14 cellular contexts compared by ENCODE assay signal in the genomic region with DNA sequence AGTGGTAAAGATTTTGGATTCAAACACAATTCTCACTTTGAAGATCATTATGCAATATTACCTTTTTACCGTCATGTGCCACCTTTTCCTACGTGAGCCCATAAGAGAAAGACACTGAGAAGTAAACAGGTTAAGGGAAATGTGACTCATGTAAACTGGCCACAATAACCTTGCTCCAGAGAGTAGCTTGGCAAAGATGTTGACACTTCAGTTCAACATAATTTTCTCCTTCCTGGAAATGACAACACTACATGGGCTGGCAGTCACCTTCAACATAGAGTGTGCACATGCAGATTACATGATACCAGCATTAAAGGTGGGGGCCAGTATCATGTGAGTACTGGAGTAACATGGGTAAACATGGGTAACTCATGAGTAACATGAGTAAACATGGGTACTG.
DNase-seq lines count a peak whose midpoint lies in the region; ATAC-seq and TF ChIP-seq lines count a peak whose summit lies in the region.
"Had no signal": no experiment of that assay in that cellular context is flagged by ENCODE, and none has a peak within 500 bp of the region (broad histone marks: within the 10 kb centered on the region; RNA-seq: fewer than 3 reads in every experiment).

No MANE protein-coding gene starts in this region.

- no peaks in the 10 kb centered on the region for H3F3A ChIP-seq in PC-3 (ENCODE audit: low read length, unreplicated experiment)

- ATAC-seq in PC-3 (peak; percentile 38), natural killer cell (peak in 2 of 3 donors; percentile 32 to 62), HG02610 (IDR thresholded peaks at IDR 0.05; ENCODE audit: unreplicated experiment) (no peak)
- peak; percentile 52 for ATAC-seq in effector memory CD8-positive, alpha-beta T cell (replicated peaks)
- ATAC-seq: naive thymus-derived CD8-positive, alpha-beta T cell had no signal

- H2AFZ ChIP-seq in PC-3 (ENCODE audit: low read length), result no peak overlapping the region

- DNase-seq in DMS153 (lab: John Stamatoyannopoulos, UW) (peak; percentile 21), DMS153 treated with DMSO at 0.1 percent for 48 hours (lab: John Stamatoyannopoulos, UW; ENCODE audit: unreplicated experiment) (no peak), PC-3 (peak; percentile 14), natural killer cell (no peak), Ammon's horn (ENCODE audit: low spot score) (no peak), HT-29 (ENCODE audit: low spot score) (no peak)
- no peak for DNase-seq in effector memory CD8-positive, alpha-beta T cell
- DNase-seq: activated B cell treated with CpG ODN at 0.5 μM for 24 hours; activated effector memory CD4-positive, alpha-beta T cell treated with anti-CD3 and anti-CD28 coated beads, Interleukin-2, amount 50 U/mL, for 16 hours; Caco-2; islet precursor cell; naive thymus-derived CD8-positive, alpha-beta T cell had no signal

- H3K27me3 Mint-ChIP-seq in effector memory CD8-positive, alpha-beta T cell, result no peaks in the 10 kb centered on the region
- H3K27me3 Mint-ChIP-seq in natural killer cell (ENCODE audit: low read depth in 2 of 2), result no peaks in the 10 kb centered on the region
- H3K27me3 Mint-ChIP-seq: activated B cell treated with CpG ODN at 0.5 μM for 24 hours; naive thymus-derived CD8-positive, alpha-beta T cell had no signal

- H3K4me2 ChIP-seq in PC-3 (ENCODE audit: low read length), result no peak overlapping the region

- H3K27ac ChIP-seq in PC-3 (ENCODE audit: low read length), result no peak overlapping the region
- H3K27ac ChIP-seq: 22Rv1 had no signal

- no peaks in the 10 kb centered on the region; the same call in 1 of the 2 replicates for H3K4me1 ChIP-seq in PC-3 (ENCODE audit: insufficient read depth, low read length)
- H3K4me1 ChIP-seq: Caco-2 had no signal

- no peak overlapping the region for H3K4me3 Mint-ChIP-seq in effector memory CD8-positive, alpha-beta T cell
- peak overlapping the region; percentile 78 for H3K4me3 Mint-ChIP-seq in natural killer cell
- H3K4me3 Mint-ChIP-seq: activated B cell treated with CpG ODN at 0.5 μM for 24 hours; naive thymus-derived CD8-positive, alpha-beta T cell had no signal

- H3K9me3 Mint-ChIP-seq in effector memory CD8-positive, alpha-beta T cell, result no peaks in the 10 kb centered on the region
- H3K9me3 Mint-ChIP-seq in natural killer cell, result no peaks in the 10 kb centered on the region
- H3K9me3 Mint-ChIP-seq: activated B cell treated with CpG ODN at 0.5 μM for 24 hours; naive thymus-derived CD8-positive, alpha-beta T cell had no signal

- no peak overlapping the region for H3K9ac ChIP-seq in PC-3 (ENCODE audit: low read length)

- H3K9me3 ChIP-seq in PC-3 (ENCODE audit: low read length), result no peaks in the 10 kb centered on the region
- H3K9me3 ChIP-seq: Caco-2 had no signal

- peaks cover 36% of the 10 kb centered on the region for H3K36me3 Mint-ChIP-seq in effector memory CD8-positive, alpha-beta T cell (ENCODE audit: insufficient read depth)
- peaks cover 24% of the 10 kb centered on the region for H3K36me3 Mint-ChIP-seq in natural killer cell

- H4K20me1 ChIP-seq in PC-3 (ENCODE audit: low read length), result no peaks in the 10 kb centered on the region

- BruUV-seq in PC-3 (replicated peaks; lab: Mats Ljungman, UMichigan), result no TSS peak

- no peak for TF ChIP-seq CTCF in PC-3 (conservative IDR thresholded peaks at IDR 0.05; ENCODE audit: low read depth, low read length)
- no peak for TF ChIP-seq CTCF in natural killer cell (IDR thresholded peaks at IDR 0.05)

- peaks cover 8 to 20% of the 10 kb centered on the region in 2 donors for H3K4me1 Mint-ChIP-seq in effector memory CD8-positive, alpha-beta T cell (ENCODE audit: low read depth in 2 of 2)
- H3K4me1 Mint-ChIP-seq in natural killer cell, result peaks cover 36 to 39% of the 10 kb centered on the region in 2 donors

- H3K4me3 ChIP-seq in PC-3 (ENCODE audit: low read length), result no peak overlapping the region

- POLR2A ChIA-PET in PC-3 (lab: Charles Lee; ENCODE audit: unreplicated experiment), result no interaction called here

- intact Hi-C loops in PC-3 (cut with micrococcal nuclease) (no loop called here), natural killer cell (cut with micrococcal nuclease) (no loop called here)

- H3K27me3 ChIP-seq in PC-3 (ENCODE audit: low read length), result no peaks in the 10 kb centered on the region

- peak overlapping the region; percentile 2 to 6 for H3K27ac Mint-ChIP-seq in effector memory CD8-positive, alpha-beta T cell
- H3K27ac Mint-ChIP-seq in natural killer cell, result peak overlapping the region; percentile 45 to 64
- H3K27ac Mint-ChIP-seq: activated B cell treated with CpG ODN at 0.5 μM for 24 hours had no signal

- CTCF ChIA-PET in PC-3 (lab: Charles Lee), result no interaction called here

- peaks cover 13% of the 10 kb centered on the region for H3K36me3 ChIP-seq in PC-3 (ENCODE audit: low read depth, low read length)

- H3K79me2 ChIP-seq in PC-3 (ENCODE audit: low read length), result no peaks in the 10 kb centered on the region

- no peaks in the 10 kb centered on the region for H3K9me2 ChIP-seq in PC-3 (replicated peaks; ENCODE audit: low read length)

Comparison
In these comparisons a context has a peak if more than half of its experiments do, and no peak if none do; other contexts are left out.
1. DNase-seq: peak in DMS153 (single experiment) and PC-3 (single experiment); none in DMS153 treated with DMSO at 0.1 percent for 48 hours (single experiment), effector memory CD8-positive, alpha-beta T cell (0 of 3), natural killer cell (single experiment), Ammon's horn (single experiment) and HT-29 (single experiment).